Comparison of ENCODE assay signal across 23 cellular contexts in genomic region chr9:10048994-10049393, GRCh38.
DNase-seq lines count a peak whose midpoint lies in the region; ATAC-seq and TF ChIP-seq lines count a peak whose summit lies in the region.
"Had no signal": no experiment of that assay in that cellular context is flagged by ENCODE, and none has a peak within 500 bp of the region (broad histone marks: within the 10 kb centered on the region; RNA-seq: fewer than 3 reads in every experiment).

No MANE protein-coding gene starts in this region.

- H3K36me3 Mint-ChIP-seq in endodermal cell (ENCODE audit: low read depth) = no peaks in the 10 kb centered on the region
- H3K36me3 Mint-ChIP-seq in activated naive CD4-positive, alpha-beta T cell treated with anti-CD3 and anti-CD28 coated beads, Interleukin-2, amount 10 ng/mL, durations not matched to agents 7 days and 5 days = no peaks in the 10 kb centered on the region
- H3K36me3 Mint-ChIP-seq: CD4-positive, CD25-positive, alpha-beta regulatory T cell; IgD-negative memory B cell had no signal

- H3K36me3 ChIP-seq in endodermal cell (ENCODE audit: control insufficient read depth, insufficient read depth, low read length) (no peaks in the 10 kb centered on the region), neural cell (ENCODE audit: insufficient read depth, low read length) (no peaks in the 10 kb centered on the region), body of pancreas (replicated peaks in 1 of 2; ENCODE audit: insufficient read depth in 1 of 2, low read depth in 2 of 2) (no peaks in the 10 kb centered on the region)
- H3K36me3 ChIP-seq: BLaER1, Peyer's patch had no signal

- H3F3A ChIP-seq in neural cell (ENCODE audit: insufficient read depth, low read length, poor library complexity, severe bottlenecking) = no peaks in the 10 kb centered on the region

- H3K9me3 ChIP-seq in endodermal cell (ENCODE audit: control insufficient read depth, low read length) = no peaks in the 10 kb centered on the region
- H3K9me3 ChIP-seq in neural cell (ENCODE audit: low read length) = no peaks in the 10 kb centered on the region
- no peaks in the 10 kb centered on the region for H3K9me3 ChIP-seq in body of pancreas
- H3K9me3 ChIP-seq: BLaER1, Peyer's patch had no signal

- peak overlapping the region; percentile 13 for H3K9ac ChIP-seq in endodermal cell (ENCODE audit: extremely low read depth, low read length, poor library complexity, severe bottlenecking)
- H3K9ac ChIP-seq in neural cell (ENCODE audit: low read length) = no peak overlapping the region
- H3K9ac ChIP-seq: BLaER1, KMS-11 had no signal

- no peaks in the 10 kb centered on the region for H3K9me2 ChIP-seq in neural cell (ENCODE audit: insufficient read depth, low read length)

- peaks cover 7% of the 10 kb centered on the region for H3K27me3 Mint-ChIP-seq in endodermal cell (ENCODE audit: insufficient read depth)
- H3K27me3 Mint-ChIP-seq in activated naive CD4-positive, alpha-beta T cell treated with anti-CD3 and anti-CD28 coated beads, Interleukin-2, amount 10 ng/mL, durations not matched to agents 7 days and 5 days = no peaks in the 10 kb centered on the region
- H3K27me3 Mint-ChIP-seq: CD4-positive, CD25-positive, alpha-beta regulatory T cell had no signal

- H2AFZ ChIP-seq in neural cell (ENCODE audit: low read depth, low read length) = no peak overlapping the region

- intact Hi-C loops in body of pancreas (cut with DNase I) = no loop called here

- no peak for ATAC-seq in body of pancreas
- ATAC-seq: GM12878, HCT116 had no signal

- no peak for TF ChIP-seq RAD21 in neural cell (conservative IDR thresholded peaks at IDR 0.05)

- H3K4me1 ChIP-seq in endodermal cell (ENCODE audit: control insufficient read depth, insufficient read depth, low read length) (peaks cover 18% of the 10 kb centered on the region), body of pancreas (no peaks in the 10 kb centered on the region)
- H3K4me1 ChIP-seq: BLaER1, Peyer's patch had no signal

- no peak for TF ChIP-seq CTCF in endodermal cell (conservative IDR thresholded peaks at IDR 0.05)
- no peak for TF ChIP-seq CTCF in neural cell (IDR thresholded peaks at IDR 0.05; ENCODE audit: poor library complexity, severe bottlenecking)
- no peak for TF ChIP-seq CTCF in body of pancreas (IDR thresholded peaks at IDR 0.05)

- H3K27me3 ChIP-seq in endodermal cell (ENCODE audit: control insufficient read depth, insufficient read depth, low read length, poor library complexity, severe bottlenecking) = no peaks in the 10 kb centered on the region
- no peaks in the 10 kb centered on the region for H3K27me3 ChIP-seq in neural cell (ENCODE audit: insufficient read depth, low read depth, low read length)
- H3K27me3 ChIP-seq in body of pancreas = peaks cover 0 to 6% of the 10 kb centered on the region in 2 donors
- H3K27me3 ChIP-seq: BLaER1, Peyer's patch had no signal

- CTCF ChIA-PET in activated naive CD4-positive, alpha-beta T cell treated with anti-CD3 and anti-CD28 coated beads, Interleukin-2, amount 10 ng/mL, durations not matched to agents 7 days and 5 days (lab: Charles Lee) = interaction anchor here (0.7 kb wide), 1 partner anchor 80 kb away, joined by 3 read pairs; no protein-coding TSS in a partner anchor

- H3K4me3 ChIP-seq in endodermal cell (ENCODE audit: low read length) (peak overlapping the region; percentile 59), neural cell (ENCODE audit: low read length) (no peak overlapping the region), body of pancreas (no peak overlapping the region)
- H3K4me3 ChIP-seq: BLaER1, GM12878, Peyer's patch had no signal

- peaks cover 38% of the 10 kb centered on the region for H3K4me1 Mint-ChIP-seq in endodermal cell
- H3K4me1 Mint-ChIP-seq in activated naive CD4-positive, alpha-beta T cell treated with anti-CD3 and anti-CD28 coated beads, Interleukin-2, amount 10 ng/mL, durations not matched to agents 7 days and 5 days = no peaks in the 10 kb centered on the region
- H3K4me1 Mint-ChIP-seq: CD4-positive, CD25-positive, alpha-beta regulatory T cell; IgD-negative memory B cell had no signal

- peak; percentile 20 for DNase-seq in NCI-H748 (lab: John Stamatoyannopoulos, UW; ENCODE audit: unreplicated experiment)
- DNase-seq in NCI-H748 treated with DMSO at 0.1 percent for 48 hours (lab: John Stamatoyannopoulos, UW) = no peak
- DNase-seq in NCI-H446 treated with DMSO at 0.1 percent for 48 hours (lab: John Stamatoyannopoulos, UW) = peak; percentile 63
- DNase-seq in endodermal cell = no peak
- DNase-seq in activated CD8-positive, alpha-beta memory T cell treated with anti-CD3 and anti-CD28 coated beads for 24 hours = no peak
- DNase-seq in body of pancreas = no peak
- no peak for DNase-seq in activated naive CD4-positive, alpha-beta T cell treated with anti-CD3 and anti-CD28 coated beads, Interleukin-2, amount 10 ng/mL, durations not matched to agents 7 days and 5 days
- DNase-seq: CD4-positive, CD25-positive, alpha-beta regulatory T cell; MM.1S; NCI-H1417; NCI-H187; NCI-H2081 treated with DMSO at 0.1 percent for 48 hours; NCI-H2227 treated with DMSO at 0.1 percent for 48 hours; NCI-H510A treated with DMSO at 0.1 percent for 48 hours; Peyer's patch; SHP77 treated with DMSO at 0.1 percent for 48 hours had no signal

- TF ChIP-seq POLR2A in body of pancreas (IDR thresholded peaks at IDR 0.05) = no peak

- H3K9me3 Mint-ChIP-seq in endodermal cell = no peaks in the 10 kb centered on the region
- no peaks in the 10 kb centered on the region for H3K9me3 Mint-ChIP-seq in activated naive CD4-positive, alpha-beta T cell treated with anti-CD3 and anti-CD28 coated beads, Interleukin-2, amount 10 ng/mL, durations not matched to agents 7 days and 5 days
- H3K9me3 Mint-ChIP-seq: IgD-negative memory B cell had no signal

- H4K20me1 ChIP-seq in neural cell (ENCODE audit: insufficient read depth) = no peaks in the 10 kb centered on the region
- H4K20me1 ChIP-seq: BLaER1 had no signal

- 78 to 100% methylated on average over 1 to 3 of the region's 3 CpGs for WGBS in endodermal cell (ENCODE audit: insufficient coverage in 1 of 2, insufficient read length in 1 of 2), 2 experiments
- WGBS in body of pancreas, 2 donors = 88 to 95% methylated on average over 3 of the region's 3 CpGs

- no peak for TF ChIP-seq EP300 in neural cell (conservative IDR thresholded peaks at IDR 0.05; ENCODE audit: poor library complexity, severe bottlenecking)

- H3K4me2 ChIP-seq in neural cell (ENCODE audit: low read length) = no peak overlapping the region
- H3K4me2 ChIP-seq: BLaER1, KMS-11 had no signal

- peak overlapping the region; percentile 62 for H3K27ac Mint-ChIP-seq in endodermal cell
- H3K27ac Mint-ChIP-seq in activated naive CD4-positive, alpha-beta T cell treated with anti-CD3 and anti-CD28 coated beads, Interleukin-2, amount 10 ng/mL, durations not matched to agents 7 days and 5 days = no peak overlapping the region
- H3K27ac Mint-ChIP-seq: CD4-positive, CD25-positive, alpha-beta regulatory T cell; IgD-negative memory B cell had no signal

- no peak overlapping the region for H3K27ac ChIP-seq in endodermal cell (ENCODE audit: low read depth, low read length)
- H3K27ac ChIP-seq in neural cell (ENCODE audit: low read length) = no peak overlapping the region
- no peak overlapping the region for H3K27ac ChIP-seq in body of pancreas
- H3K27ac ChIP-seq: BLaER1, HL-60, KMS-11, Peyer's patch had no signal

- no peaks in the 10 kb centered on the region for H3K79me2 ChIP-seq in neural cell (replicated peaks; ENCODE audit: insufficient read depth, low read length)

- peak overlapping the region; percentile 2 for H3K4me3 Mint-ChIP-seq in endodermal cell
- H3K4me3 Mint-ChIP-seq in activated naive CD4-positive, alpha-beta T cell treated with anti-CD3 and anti-CD28 coated beads, Interleukin-2, amount 10 ng/mL, durations not matched to agents 7 days and 5 days = no peak overlapping the region
- H3K4me3 Mint-ChIP-seq: CD4-positive, CD25-positive, alpha-beta regulatory T cell; IgD-negative memory B cell had no signal

TF ChIP-seq in neural cell, 6 proteins besides CTCF, POLR2A, EP300 and RAD21:
- TF ChIP-seq REST (IDR thresholded peaks at IDR 0.05; ENCODE audit: borderline replicate concordance) (peak; percentile 34), SMC3 (conservative IDR thresholded peaks at IDR 0.05; ENCODE audit: poor library complexity) (no peak)

Comparison
In these comparisons a context has a peak if more than half of its experiments do, and no peak if none do; other contexts are left out.
1. DNase-seq: peak in NCI-H748 (single experiment) and NCI-H446 treated with DMSO at 0.1 percent for 48 hours (single experiment); none in NCI-H748 treated with DMSO at 0.1 percent for 48 hours (single experiment), endodermal cell (single experiment), activated CD8-positive, alpha-beta memory T cell treated with anti-CD3 and anti-CD28 coated beads for 24 hours (single experiment), body of pancreas (0 of 4) and activated naive CD4-positive, alpha-beta T cell treated with anti-CD3 and anti-CD28 coated beads, Interleukin-2, amount 10 ng/mL, durations not matched to agents 7 days and 5 days (single experiment).